In the genomic region with DNA sequence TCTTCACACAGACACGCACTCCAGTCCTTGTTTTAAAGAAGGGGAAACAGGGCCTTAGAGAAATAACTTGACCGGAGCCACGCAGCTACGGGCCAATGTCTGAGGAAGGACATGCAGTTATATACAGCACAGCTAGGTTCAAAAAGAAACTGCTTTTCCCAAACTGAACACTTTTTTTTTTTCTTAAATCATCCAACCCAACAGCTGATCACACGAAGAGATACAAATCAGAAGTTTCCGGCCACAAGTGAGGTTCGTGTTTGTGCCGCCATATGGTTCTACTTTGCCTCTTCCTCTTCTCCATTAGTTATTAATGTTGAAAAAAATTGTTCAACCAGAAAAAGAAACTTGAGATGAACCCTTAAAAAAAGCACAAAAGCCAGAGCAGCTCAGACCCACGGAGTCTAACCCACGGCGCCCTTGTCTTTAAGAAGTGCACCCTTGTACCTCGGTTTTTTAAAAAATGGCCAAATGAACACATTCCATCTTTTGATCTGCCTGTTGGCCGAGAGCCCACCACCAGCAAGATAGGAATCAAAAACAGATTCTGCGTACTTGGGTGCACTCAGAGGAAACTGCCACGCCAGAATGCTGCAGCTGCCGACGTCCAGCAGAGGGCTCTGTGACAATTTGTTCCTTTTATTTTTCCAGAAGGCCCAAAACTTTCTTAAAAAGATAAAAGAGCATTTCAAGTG, we compare ENCODE assay signal across 8 cellular contexts.
DNase-seq lines count a peak whose midpoint lies in the region; ATAC-seq, FAIRE-seq and TF ChIP-seq lines count a peak whose summit lies in the region.

No MANE protein-coding gene starts in this region.

- no peaks in the 10 kb centered on the region for H3K9me3 ChIP-seq in liver (ENCODE audit: control insufficient read depth in 4 of 4, low read length in 3 of 4)

- H3K9ac ChIP-seq in liver (ENCODE audit: low read depth in 1 of 2, low read length in 2 of 2): no peak overlapping the region

- H3K27me3 ChIP-seq in BJ (ENCODE audit: control insufficient read depth, insufficient read depth, low read length) (no peaks in the 10 kb centered on the region), liver (ENCODE audit: control insufficient read depth in 4 of 4, insufficient read depth in 4 of 4, low read length in 3 of 4) (no peaks in the 10 kb centered on the region)

- H3K4me1 ChIP-seq in liver (ENCODE audit: control insufficient read depth in 4 of 4, insufficient read depth in 4 of 4, low read length in 3 of 4): peaks cover 1 to 25% (median 17%) of the 10 kb centered on the region in 4 donors

- peak; percentile 78 to 87 for TF ChIP-seq RAD21 in liver (IDR thresholded peaks at IDR 0.05)

- peaks cover 11% of the 10 kb centered on the region for H3K36me3 Mint-ChIP-seq in central memory CD8-positive, alpha-beta T cell (ENCODE audit: insufficient read depth)

- no peaks in the 10 kb centered on the region for H3K9me3 Mint-ChIP-seq in central memory CD8-positive, alpha-beta T cell

- CTCF ChIA-PET in BJ (lab: Yijun Ruan, JAX): interaction anchor here (0.6 to 3.6 kb wide), 34 partner anchors 8 to 787 kb away, joined by 3 to 14 read pairs (median 3); a partner anchor contains a TSS

- POLR2A ChIA-PET in BJ (lab: Charles Lee): interaction anchor here (0.8 kb wide), 1 partner anchor 130 kb away, joined by 4 read pairs; no protein-coding TSS in a partner anchor

- peak overlapping the region; percentile 88 for H3K27ac Mint-ChIP-seq in central memory CD8-positive, alpha-beta T cell (ENCODE audit: low read depth)

- H3K36me3 ChIP-seq in BJ (ENCODE audit: control insufficient read depth, insufficient read depth, low read length) (no peaks in the 10 kb centered on the region), liver (ENCODE audit: control insufficient read depth in 4 of 4, insufficient read depth in 3 of 4, low read depth in 1 of 4, low read length in 3 of 4) (peaks cover 0 to 2% (median 0%) of the 10 kb centered on the region in 4 donors)

- H3K4me3 ChIP-seq in BJ (ENCODE audit: low read depth, low read length): peak overlapping the region; percentile 2; the same call in 1 of the 2 replicates
- peak overlapping the region; percentile 36 for H3K4me3 ChIP-seq in Jurkat, Clone E6-1 (ENCODE audit: low read length)
- 0 out of 2 replicates have a peak overlapping the region, but pooled peaks have one; percentile 15 for H3K4me3 ChIP-seq in WI38 (ENCODE audit: low read depth, low read length)
- H3K4me3 ChIP-seq in liver (ENCODE audit: low read depth in 1 of 3, low read length in 3 of 3): no peak overlapping the region

- FAIRE-seq in GM19239 (lab: Jason Lieb, UNC): peak; percentile 99

- peak; percentile 86 for ATAC-seq in central memory CD8-positive, alpha-beta T cell (replicated peaks; ENCODE audit: extremely low read depth, poor library complexity, severe bottlenecking)
- ATAC-seq in GM18520 (IDR thresholded peaks at IDR 0.05; ENCODE audit: unreplicated experiment): no peak

- WGBS in liver: 47% methylated on average over 17 of the region's 17 CpGs

- peaks cover 85% of the 10 kb centered on the region for H3K4me1 Mint-ChIP-seq in central memory CD8-positive, alpha-beta T cell

- peak overlapping the region; percentile 73 for H3K4me3 Mint-ChIP-seq in central memory CD8-positive, alpha-beta T cell

- no peaks in the 10 kb centered on the region for H3K27me3 Mint-ChIP-seq in central memory CD8-positive, alpha-beta T cell

- peak; percentile 91 for TF ChIP-seq CTCF in BJ (IDR thresholded peaks at IDR 0.05; ENCODE audit: insufficient read depth, low read depth, low read length)
- peak; percentile 90 for TF ChIP-seq CTCF in WI38 (IDR thresholded peaks at IDR 0.05; ENCODE audit: low read depth, low read length)
- TF ChIP-seq CTCF in liver (IDR thresholded peaks at IDR 0.05; ENCODE audit: low read depth, low read length, missing input control): peak; percentile 72

- peak overlapping the region; percentile 9 to 13 for H3K27ac ChIP-seq in liver (ENCODE audit: low read depth in 1 of 2, low read length in 2 of 2)

- DNase-seq in BJ (ENCODE audit: low read depth) (peak; percentile 91), GM19239 (ENCODE audit: insufficient read length, low spot score) (peak; percentile 78)
- peak; percentile 90 for DNase-seq in Jurkat, Clone E6-1 (ENCODE audit: low read depth, low spot score)
- DNase-seq in central memory CD8-positive, alpha-beta T cell (ENCODE audit: low spot score in 2 of 2): peak; percentile 47 to 57
- DNase-seq in stimulated activated CD4-positive, alpha-beta T cell treated with anti-CD3 and anti-CD28 coated beads, TNF-alpha, amount 100 ng/mL, for 24 hours (ENCODE audit: low read depth in 3 of 3): peak; percentile 20 to 52 (median 51)

TF ChIP-seq in liver, 16 proteins besides CTCF, POLR2A, EP300 and RAD21:
- no peak for TF ChIP-seq FOXA1 (IDR thresholded peaks at IDR 0.05)
- TF ChIP-seq FOXA2 (IDR thresholded peaks at IDR 0.05): no peak
- TF ChIP-seq, protein P1, sequence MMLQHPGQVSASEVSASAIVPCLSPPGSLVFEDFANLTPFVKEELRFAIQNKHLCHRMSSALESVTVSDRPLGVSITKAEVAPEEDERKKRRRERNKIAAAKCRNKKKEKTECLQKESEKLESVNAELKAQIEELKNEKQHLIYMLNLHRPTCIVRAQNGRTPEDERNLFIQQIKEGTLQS (IDR thresholded peaks at IDR 0.05): no peak
- TF ChIP-seq GABPA (IDR thresholded peaks at IDR 0.05 in 1 of 2, conservative IDR thresholded peaks at IDR 0.05 in 1 of 2): no peak
- TF ChIP-seq TAF1 (conservative IDR thresholded peaks at IDR 0.05): no peak
- TF ChIP-seq, protein P2, sequence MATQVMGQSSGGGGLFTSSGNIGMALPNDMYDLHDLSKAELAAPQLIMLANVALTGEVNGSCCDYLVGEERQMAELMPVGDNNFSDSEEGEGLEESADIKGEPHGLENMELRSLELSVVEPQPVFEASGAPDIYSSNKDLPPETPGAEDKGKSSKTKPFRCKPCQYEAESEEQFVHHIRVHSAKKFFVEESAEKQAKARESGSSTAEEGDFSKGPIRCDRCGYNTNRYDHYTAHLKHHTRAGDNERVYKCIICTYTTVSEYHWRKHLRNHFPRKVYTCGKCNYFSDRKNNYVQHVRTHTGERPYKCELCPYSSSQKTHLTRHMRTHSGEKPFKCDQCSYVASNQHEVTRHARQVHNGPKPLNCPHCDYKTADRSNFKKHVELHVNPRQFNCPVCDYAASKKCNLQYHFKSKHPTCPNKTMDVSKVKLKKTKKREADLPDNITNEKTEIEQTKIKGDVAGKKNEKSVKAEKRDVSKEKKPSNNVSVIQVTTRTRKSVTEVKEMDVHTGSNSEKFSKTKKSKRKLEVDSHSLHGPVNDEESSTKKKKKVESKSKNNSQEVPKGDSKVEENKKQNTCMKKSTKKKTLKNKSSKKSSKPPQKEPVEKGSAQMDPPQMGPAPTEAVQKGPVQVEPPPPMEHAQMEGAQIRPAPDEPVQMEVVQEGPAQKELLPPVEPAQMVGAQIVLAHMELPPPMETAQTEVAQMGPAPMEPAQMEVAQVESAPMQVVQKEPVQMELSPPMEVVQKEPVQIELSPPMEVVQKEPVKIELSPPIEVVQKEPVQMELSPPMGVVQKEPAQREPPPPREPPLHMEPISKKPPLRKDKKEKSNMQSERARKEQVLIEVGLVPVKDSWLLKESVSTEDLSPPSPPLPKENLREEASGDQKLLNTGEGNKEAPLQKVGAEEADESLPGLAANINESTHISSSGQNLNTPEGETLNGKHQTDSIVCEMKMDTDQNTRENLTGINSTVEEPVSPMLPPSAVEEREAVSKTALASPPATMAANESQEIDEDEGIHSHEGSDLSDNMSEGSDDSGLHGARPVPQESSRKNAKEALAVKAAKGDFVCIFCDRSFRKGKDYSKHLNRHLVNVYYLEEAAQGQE (IDR thresholded peaks at IDR 0.05): no peak
- TF ChIP-seq HNF4G (IDR thresholded peaks at IDR 0.05): no peak
- TF ChIP-seq NR2F2 (IDR thresholded peaks at IDR 0.05): peak; percentile 11
- no peak for TF ChIP-seq YY1 (IDR thresholded peaks at IDR 0.05)
- TF ChIP-seq RXRA (IDR thresholded peaks at IDR 0.05): no peak
- no peak for TF ChIP-seq EGR1 (IDR thresholded peaks at IDR 0.05; ENCODE audit: low read depth in 2 of 2)
- no peak for TF ChIP-seq JUND (IDR thresholded peaks at IDR 0.05)
- TF ChIP-seq, protein P3, sequence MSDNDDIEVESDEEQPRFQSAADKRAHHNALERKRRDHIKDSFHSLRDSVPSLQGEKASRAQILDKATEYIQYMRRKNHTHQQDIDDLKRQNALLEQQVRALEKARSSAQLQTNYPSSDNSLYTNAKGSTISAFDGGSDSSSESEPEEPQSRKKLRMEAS (IDR thresholded peaks at IDR 0.05): no peak
- TF ChIP-seq, protein P4, sequence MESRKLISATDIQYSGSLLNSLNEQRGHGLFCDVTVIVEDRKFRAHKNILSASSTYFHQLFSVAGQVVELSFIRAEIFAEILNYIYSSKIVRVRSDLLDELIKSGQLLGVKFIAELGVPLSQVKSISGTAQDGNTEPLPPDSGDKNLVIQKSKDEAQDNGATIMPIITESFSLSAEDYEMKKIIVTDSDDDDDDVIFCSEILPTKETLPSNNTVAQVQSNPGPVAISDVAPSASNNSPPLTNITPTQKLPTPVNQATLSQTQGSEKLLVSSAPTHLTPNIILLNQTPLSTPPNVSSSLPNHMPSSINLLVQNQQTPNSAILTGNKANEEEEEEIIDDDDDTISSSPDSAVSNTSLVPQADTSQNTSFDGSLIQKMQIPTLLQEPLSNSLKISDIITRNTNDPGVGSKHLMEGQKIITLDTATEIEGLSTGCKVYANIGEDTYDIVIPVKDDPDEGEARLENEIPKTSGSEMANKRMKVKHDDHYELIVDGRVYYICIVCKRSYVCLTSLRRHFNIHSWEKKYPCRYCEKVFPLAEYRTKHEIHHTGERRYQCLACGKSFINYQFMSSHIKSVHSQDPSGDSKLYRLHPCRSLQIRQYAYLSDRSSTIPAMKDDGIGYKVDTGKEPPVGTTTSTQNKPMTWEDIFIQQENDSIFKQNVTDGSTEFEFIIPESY (IDR thresholded peaks at IDR 0.05): no peak
- peak in 1 of 2 donors; percentile 5 for TF ChIP-seq HNF4A (conservative IDR thresholded peaks at IDR 0.05)
- TF ChIP-seq SP1 (IDR thresholded peaks at IDR 0.05): no peak

Comparison
In these comparisons a context has a peak if more than half of its experiments do, and no peak if none do; other contexts are left out.
1. H3K4me3 ChIP-seq: peak in BJ (single experiment), Jurkat, Clone E6-1 (single experiment) and WI38 (single experiment); none in liver (0 of 3).
2. Peak in every context shown above with its lines, with median percentiles within 50 percentile points of each other: DNase-seq and CTCF ChIP-seq.